In the genomic region with DNA sequence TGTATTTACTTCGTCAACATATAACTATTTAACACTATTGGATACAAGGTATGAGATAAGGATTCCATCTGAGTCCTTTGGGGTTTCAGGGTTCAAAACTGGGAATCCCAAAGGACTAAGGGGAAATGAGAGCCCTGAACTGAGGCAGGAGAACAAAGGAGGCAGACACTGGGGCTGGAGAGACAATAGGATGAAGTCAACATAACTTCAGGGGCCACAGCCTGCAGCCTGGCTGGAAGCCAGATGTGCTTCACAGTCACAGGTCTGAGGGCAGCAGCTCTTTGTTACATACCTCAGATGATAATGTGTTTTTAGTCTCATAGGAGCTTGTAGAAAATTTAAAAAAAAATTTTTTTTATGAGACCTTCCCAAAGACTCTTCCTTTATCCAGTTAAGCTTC, we compare ENCODE assay signal across 16 cellular contexts.
DNase-seq lines count a peak whose midpoint lies in the region; ATAC-seq and TF ChIP-seq lines count a peak whose summit lies in the region.
"Had no signal": no experiment of that assay in that cellular context is flagged by ENCODE, and none has a peak within 500 bp of the region (broad histone marks: within the 10 kb centered on the region; RNA-seq: fewer than 3 reads in every experiment).

No MANE protein-coding gene starts in this region.

- peaks cover 4% of the 10 kb centered on the region; the same call in 1 of the 2 replicates for H3K36me3 Mint-ChIP-seq in WTC11
- peaks cover 20% of the 10 kb centered on the region for H3K36me3 Mint-ChIP-seq in activated CD8-positive, alpha-beta T cell treated with anti-CD3 and anti-CD28 coated beads for 36 hours (ENCODE audit: low read depth)

- peak; percentile 38 for ATAC-seq in WTC11
- ATAC-seq in activated CD8-positive, alpha-beta T cell treated with anti-CD3 and anti-CD28 coated beads for 36 hours = no peak
- ATAC-seq in mucosa of descending colon = no peak
- ATAC-seq: activated CD4-positive, CD25-positive, alpha-beta regulatory T cell treated with anti-CD3 and anti-CD28 coated beads, Interleukin-2, amount 50 U/mL, for 24 hours; naive thymus-derived CD8-positive, alpha-beta T cell had no signal

- DNase-seq in NCI-H2107 treated with DMSO at 0.1 percent for 48 hours (lab: John Stamatoyannopoulos, UW; ENCODE audit: unreplicated experiment) (peak; percentile 76), NCI-H2107 (lab: John Stamatoyannopoulos, UW) (no peak), NCI-H2029 (lab: John Stamatoyannopoulos, UW) (peak; percentile 89), WTC11 (ENCODE audit: low spot score) (no peak), lung microvascular endothelial cell (ENCODE audit: low read depth in 2 of 2) (peak; percentile 85 to 93), mucosa of descending colon (no peak), KBM-7 (no peak)
- no peak for DNase-seq in activated CD8-positive, alpha-beta T cell treated with anti-CD3 and anti-CD28 coated beads for 36 hours
- DNase-seq: CD4-positive, alpha-beta T cell; dorsolateral prefrontal cortex; naive thymus-derived CD8-positive, alpha-beta T cell; NCI-H524 had no signal

- CTCF ChIA-PET in WTC11 (lab: Charles Lee) = interaction anchor here (0.8 kb wide), 2 partner anchors 140 to 145 kb away, joined by 3 to 5 read pairs; no protein-coding TSS in a partner anchor
- CTCF ChIA-PET in activated CD8-positive, alpha-beta T cell treated with anti-CD3 and anti-CD28 coated beads for 36 hours (lab: Charles Lee) = interaction anchor here (1.0 kb wide), 1 partner anchor 140 kb away, joined by 3 read pairs; no protein-coding TSS in a partner anchor

- H3K36me3 ChIP-seq in mucosa of descending colon (ENCODE audit: low read depth) = peaks cover 2% of the 10 kb centered on the region
- H3K36me3 ChIP-seq: prostate gland had no signal

- no peaks in the 10 kb centered on the region for H3K9me3 Mint-ChIP-seq in WTC11
- H3K9me3 Mint-ChIP-seq in activated CD8-positive, alpha-beta T cell treated with anti-CD3 and anti-CD28 coated beads for 36 hours = no peaks in the 10 kb centered on the region
- H3K9me3 Mint-ChIP-seq: CD4-positive, alpha-beta T cell; naive thymus-derived CD8-positive, alpha-beta T cell; T-helper 1 cell treated with Interleukin-12 subunit alpha and Interleukin-12 subunit beta and Interleukin-4 antibody, amounts not matched to agents 30 μg/mL and 1 μg/mL, for 36 hours had no signal

- H3K27me3 Mint-ChIP-seq in WTC11 (ENCODE audit: low read depth) = no peaks in the 10 kb centered on the region
- no peaks in the 10 kb centered on the region for H3K27me3 Mint-ChIP-seq in activated CD8-positive, alpha-beta T cell treated with anti-CD3 and anti-CD28 coated beads for 36 hours
- H3K27me3 Mint-ChIP-seq: CD4-positive, alpha-beta T cell; naive thymus-derived CD8-positive, alpha-beta T cell had no signal

- in situ Hi-C loops in KBM-7 (cut with MboI; ENCODE audit: low pct_unique_long_range_greater_than_20kb, low sequenced_read_pairs) = no loop called here

- peaks cover 7% of the 10 kb centered on the region; the same call in 1 of the 2 replicates for H3K4me1 Mint-ChIP-seq in WTC11
- no peaks in the 10 kb centered on the region for H3K4me1 Mint-ChIP-seq in activated CD8-positive, alpha-beta T cell treated with anti-CD3 and anti-CD28 coated beads for 36 hours (ENCODE audit: low read depth)

- H3K9me3 ChIP-seq in mucosa of descending colon = no peaks in the 10 kb centered on the region
- H3K9me3 ChIP-seq: ascending aorta, prostate gland had no signal

- intact Hi-C loops in activated CD8-positive, alpha-beta T cell treated with anti-CD3 and anti-CD28 coated beads for 36 hours (cut with micrococcal nuclease) = no loop called here
- intact Hi-C loops in mucosa of descending colon (cut with DNase I, micrococcal nuclease) = no loop called here

- H3K27ac Mint-ChIP-seq in WTC11 = peak overlapping the region; percentile 88; the same call in 1 of the 2 replicates
- no peak overlapping the region for H3K27ac Mint-ChIP-seq in activated CD8-positive, alpha-beta T cell treated with anti-CD3 and anti-CD28 coated beads for 36 hours
- H3K27ac Mint-ChIP-seq: CD4-positive, alpha-beta T cell; T-helper 1 cell treated with Interleukin-12 subunit alpha and Interleukin-12 subunit beta and Interleukin-4 antibody, amounts not matched to agents 30 μg/mL and 1 μg/mL, for 36 hours had no signal

- TF ChIP-seq CTCF in WTC11 (IDR thresholded peaks at IDR 0.05) (no peak), mucosa of descending colon (IDR thresholded peaks at IDR 0.05) (no peak)
- TF ChIP-seq CTCF in activated CD8-positive, alpha-beta T cell treated with anti-CD3 and anti-CD28 coated beads for 36 hours (IDR thresholded peaks at IDR 0.05) = no peak

- H3K4me1 ChIP-seq in mucosa of descending colon (ENCODE audit: low read depth) = no peaks in the 10 kb centered on the region
- H3K4me1 ChIP-seq: ascending aorta, prostate gland had no signal

- H3K4me3 ChIP-seq in mucosa of descending colon = no peak overlapping the region
- H3K4me3 ChIP-seq: ascending aorta, dorsolateral prefrontal cortex, prostate gland had no signal

- POLR2A ChIA-PET in WTC11 (lab: Charles Lee) = no interaction called here
- POLR2A ChIA-PET in activated CD8-positive, alpha-beta T cell treated with anti-CD3 and anti-CD28 coated beads for 36 hours (lab: Charles Lee) = no interaction called here

- no peak overlapping the region for H3K4me3 Mint-ChIP-seq in WTC11
- H3K4me3 Mint-ChIP-seq in activated CD8-positive, alpha-beta T cell treated with anti-CD3 and anti-CD28 coated beads for 36 hours = no peak overlapping the region
- H3K4me3 Mint-ChIP-seq: CD4-positive, alpha-beta T cell; naive thymus-derived CD8-positive, alpha-beta T cell; T-helper 1 cell treated with Interleukin-12 subunit alpha and Interleukin-12 subunit beta and Interleukin-4 antibody, amounts not matched to agents 30 μg/mL and 1 μg/mL, for 36 hours had no signal

TF ChIP-seq in WTC11, 78 proteins besides CTCF, POLR2A, EP300 and RAD21:
- no peak for TF ChIP-seq CDX4 (CRISPR knock-in tag; IDR thresholded peaks at IDR 0.05; ENCODE audit: borderline replicate concordance)
TF ChIP-seq in WTC11: peak in this region for 0.

Comparison
In these comparisons a context has a peak if more than half of its experiments do, and no peak if none do; other contexts are left out.
1. DNase-seq: peak in NCI-H2107 treated with DMSO at 0.1 percent for 48 hours (single experiment), NCI-H2029 (single experiment) and lung microvascular endothelial cell (2 of 2); none in NCI-H2107 (single experiment), WTC11 (single experiment), activated CD8-positive, alpha-beta T cell treated with anti-CD3 and anti-CD28 coated beads for 36 hours (single experiment), mucosa of descending colon (0 of 3) and KBM-7 (single experiment).